Comparison of ENCODE assay signal across 15 cellular contexts in the genomic region with DNA sequence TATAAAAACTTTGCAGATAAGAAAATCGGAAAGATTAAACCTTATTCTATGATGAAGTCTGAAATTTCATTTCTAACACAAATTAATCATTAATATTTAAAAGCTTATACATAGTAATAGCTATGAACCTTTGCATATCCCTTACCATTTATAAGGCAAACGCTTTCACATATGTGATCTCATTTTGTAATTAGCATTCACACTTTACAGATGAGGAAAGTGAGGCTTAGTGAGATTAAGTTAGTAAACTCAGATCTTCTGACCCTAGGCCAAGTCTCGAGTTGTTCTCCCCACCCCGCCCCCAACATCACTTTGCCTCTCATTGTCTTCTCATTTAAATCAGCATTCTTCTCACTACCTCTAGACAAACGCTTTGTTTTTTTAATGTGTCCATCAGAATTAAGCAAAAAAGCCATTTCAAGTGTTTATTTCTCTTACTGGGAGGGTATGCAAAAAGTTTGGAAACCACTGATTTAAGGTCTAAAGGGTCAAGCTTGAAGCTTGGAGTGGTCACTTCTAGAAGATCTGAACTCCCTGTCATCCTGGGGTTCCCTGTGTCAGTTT.
DNase-seq lines count a peak whose midpoint lies in the region; ATAC-seq and TF ChIP-seq lines count a peak whose summit lies in the region.
"Had no signal": no experiment of that assay in that cellular context is flagged by ENCODE, and none has a peak within 500 bp of the region (broad histone marks: within the 10 kb centered on the region; RNA-seq: fewer than 3 reads in every experiment).

No MANE protein-coding gene starts in this region.

- H3K9me3 Mint-ChIP-seq in CD8-positive, alpha-beta memory T cell: no peaks in the 10 kb centered on the region
- no peaks in the 10 kb centered on the region for H3K9me3 Mint-ChIP-seq in T-cell

- H3K4me1 ChIP-seq in BLaER1 treated with 17β-estradiol and CSF1 and Interleukin-3, amounts not matched to agents 10 nM and 100 nM: peaks cover 72 to 91% (median 88%) of the 10 kb centered on the region in 10 experiments
- H3K4me1 ChIP-seq in CD8-positive, alpha-beta memory T cell (ENCODE audit: insufficient read depth, low read length): peaks cover 23% of the 10 kb centered on the region
- H3K4me1 ChIP-seq in iPS-15b (ENCODE audit: control insufficient read depth, insufficient read depth, low read length): peaks cover 41% of the 10 kb centered on the region
- H3K4me1 ChIP-seq: BE2C, colonic mucosa had no signal

- peak overlapping the region; percentile 73 to 88 (median 83) for H3K4me3 Mint-ChIP-seq in CD8-positive, alpha-beta memory T cell
- H3K4me3 Mint-ChIP-seq in T-cell: peak overlapping the region in 1 of 3 donors; percentile 77

- H4K20me1 ChIP-seq in BLaER1 treated with 17β-estradiol and CSF1 and Interleukin-3, amounts not matched to agents 10 nM and 100 nM: no peaks in the 10 kb centered on the region

- H3K4me2 ChIP-seq in BLaER1 treated with 17β-estradiol and CSF1 and Interleukin-3, amounts not matched to agents 10 nM and 100 nM: peak overlapping the region; percentile 78 to 93 (median 82)

- H3K36me3 ChIP-seq in BLaER1 treated with 17β-estradiol and CSF1 and Interleukin-3, amounts not matched to agents 10 nM and 100 nM: no peaks in the 10 kb centered on the region
- H3K36me3 ChIP-seq in CD8-positive, alpha-beta memory T cell (ENCODE audit: insufficient read depth, low read length): no peaks in the 10 kb centered on the region
- H3K36me3 ChIP-seq in iPS-15b (ENCODE audit: control insufficient read depth, insufficient read depth, low read length) (no peaks in the 10 kb centered on the region), brain microvascular endothelial cell (replicated peaks) (no peaks in the 10 kb centered on the region)
- H3K36me3 ChIP-seq: BE2C, colonic mucosa, thoracic aorta had no signal

- in situ Hi-C loops in brain microvascular endothelial cell (cut with HindIII; ENCODE audit: low pct_ligation_motif_present, low sequenced_read_pairs): no loop called here

- CTCF ChIA-PET in CD8-positive, alpha-beta memory T cell (lab: Charles Lee): interaction anchor here (1.5 kb wide), 1 partner anchor 171 kb away, joined by 3 read pairs; no protein-coding TSS in a partner anchor
- CTCF ChIA-PET in T-cell (lab: Charles Lee): interaction anchor here (0.5 to 1.3 kb wide), 3 partner anchors 119 to 287 kb away, joined by 3 to 7 read pairs (median 3); no protein-coding TSS in a partner anchor

- TF ChIP-seq CTCF in brain microvascular endothelial cell (IDR thresholded peaks at IDR 0.05; ENCODE audit: low read depth, low read length, missing control alignments): no peak

- peaks cover 47 to 76% (median 59%) of the 10 kb centered on the region in 3 donors for H3K4me1 Mint-ChIP-seq in CD8-positive, alpha-beta memory T cell
- H3K4me1 Mint-ChIP-seq in T-cell: peaks cover 46 to 70% (median 54%) of the 10 kb centered on the region in 3 donors

- POLR2A ChIA-PET in CD8-positive, alpha-beta memory T cell (lab: Charles Lee): interaction anchor here (0.8 to 0.9 kb wide), 2 partner anchors 9 to 10 kb away, joined by 3 to 8 read pairs; no protein-coding TSS in a partner anchor
- POLR2A ChIA-PET in T-cell (lab: Charles Lee): interaction anchor here in 1 of 2 donors (0.6 kb wide), 2 partner anchors 20 to 423 kb away, joined by 3 read pairs; no protein-coding TSS in a partner anchor

- no peak overlapping the region for H3K4me3 ChIP-seq in BLaER1 treated with 17β-estradiol and CSF1 and Interleukin-3, amounts not matched to agents 10 nM and 100 nM
- peak overlapping the region; percentile 10 for H3K4me3 ChIP-seq in CD8-positive, alpha-beta memory T cell (ENCODE audit: low read length)
- peak overlapping the region; percentile 5 for H3K4me3 ChIP-seq in iPS-15b (ENCODE audit: low read depth, low read length)
- H3K4me3 ChIP-seq in brain microvascular endothelial cell (ENCODE audit: low read depth, low read length): no peak overlapping the region
- H3K4me3 ChIP-seq: colonic mucosa, thoracic aorta had no signal

- H3K36me3 Mint-ChIP-seq in CD8-positive, alpha-beta memory T cell: no peaks in the 10 kb centered on the region
- no peaks in the 10 kb centered on the region for H3K36me3 Mint-ChIP-seq in T-cell

- ATAC-seq in T-cell (replicated peaks in 1 of 4) (no peak), GM19397 (IDR thresholded peaks at IDR 0.05; ENCODE audit: unreplicated experiment) (no peak), HG02870 (IDR thresholded peaks at IDR 0.05; ENCODE audit: unreplicated experiment) (no peak)

- H3K27me3 Mint-ChIP-seq in CD8-positive, alpha-beta memory T cell: no peaks in the 10 kb centered on the region
- no peaks in the 10 kb centered on the region for H3K27me3 Mint-ChIP-seq in T-cell

- peak overlapping the region in 9 of 11 experiments; percentile 32 to 70 (median 65); a peak in 16 of 22 replicates for H3K9ac ChIP-seq in BLaER1 treated with 17β-estradiol and CSF1 and Interleukin-3, amounts not matched to agents 10 nM and 100 nM
- no peak overlapping the region for H3K9ac ChIP-seq in iPS-15b (ENCODE audit: low read depth, low read length)

- H3K27ac Mint-ChIP-seq in CD8-positive, alpha-beta memory T cell: peak overlapping the region; percentile 84 to 97 (median 92)
- H3K27ac Mint-ChIP-seq in T-cell: peak overlapping the region; percentile 92

- peaks cover 0 to 13% (median 8%) of the 10 kb centered on the region in 11 experiments; a peak in 10 of 22 replicates for H3K9me3 ChIP-seq in BLaER1 treated with 17β-estradiol and CSF1 and Interleukin-3, amounts not matched to agents 10 nM and 100 nM (replicated peaks in 1 of 11)
- H3K9me3 ChIP-seq in CD8-positive, alpha-beta memory T cell (ENCODE audit: low read length): no peaks in the 10 kb centered on the region
- H3K9me3 ChIP-seq in iPS-15b (ENCODE audit: control insufficient read depth, insufficient read depth, low read length): no peaks in the 10 kb centered on the region
- H3K9me3 ChIP-seq: BE2C, colonic mucosa, thoracic aorta had no signal

- H3K27ac ChIP-seq in BLaER1 treated with 17β-estradiol and CSF1 and Interleukin-3, amounts not matched to agents 10 nM and 100 nM: peak overlapping the region in 10 of 11 experiments; percentile 66 to 79 (median 77); a peak in 20 of 22 replicates
- peak overlapping the region; percentile 22 for H3K27ac ChIP-seq in CD8-positive, alpha-beta memory T cell (ENCODE audit: low read depth, low read length)
- H3K27ac ChIP-seq in brain microvascular endothelial cell: no peak overlapping the region
- H3K27ac ChIP-seq: colonic mucosa, thoracic aorta had no signal

- H3K27me3 ChIP-seq in BLaER1 treated with 17β-estradiol and CSF1 and Interleukin-3, amounts not matched to agents 10 nM and 100 nM: no peaks in the 10 kb centered on the region
- no peaks in the 10 kb centered on the region for H3K27me3 ChIP-seq in CD8-positive, alpha-beta memory T cell (ENCODE audit: insufficient read depth, low read length, poor library complexity, severe bottlenecking)
- H3K27me3 ChIP-seq in iPS-15b (ENCODE audit: control insufficient read depth, insufficient read depth, low read length): peaks cover 2% of the 10 kb centered on the region
- no peaks in the 10 kb centered on the region for H3K27me3 ChIP-seq in brain microvascular endothelial cell (replicated peaks)
- H3K27me3 ChIP-seq: BE2C, colonic mucosa had no signal

- DNase-seq in CD8-positive, alpha-beta memory T cell: no peak
- no peak for DNase-seq in T-cell
- no peak for DNase-seq in brain microvascular endothelial cell
- no peak for DNase-seq in T-helper 9 cell
- DNase-seq: anterior cingulate cortex, BE2C, colonic mucosa, DMS79 treated with DMSO at 0.1 percent for 48 hours, mammary epithelial cell, NCI-H1694 had no signal

Comparison
In these comparisons a context has a peak if more than half of its experiments do, and no peak if none do; other contexts are left out.
1. H3K4me3 ChIP-seq: peak in CD8-positive, alpha-beta memory T cell (single experiment) and iPS-15b (single experiment); none in BLaER1 treated with 17β-estradiol and CSF1 and Interleukin-3, amounts not matched to agents 10 nM and 100 nM (0 of 10) and brain microvascular endothelial cell (single experiment).